ENCODE assay signal across 21 cellular contexts in genomic region chr5:30100148-30100547, GRCh38.
A peak's percentile ranks its signal among the peaks of the same experiment; 100 is the strongest.
DNase-seq lines count a peak whose midpoint lies in the region; ATAC-seq and TF ChIP-seq lines count a peak whose summit lies in the region.
"Had no signal": no experiment of that assay in that cellular context is flagged by ENCODE, and none has a peak within 500 bp of the region (broad histone marks: within the 10 kb centered on the region; RNA-seq: fewer than 3 reads in every experiment).

No MANE protein-coding gene starts in this region.

- H3K4me1 ChIP-seq in neural progenitor cell (peaks cover 6% of the 10 kb centered on the region), ascending aorta (no peaks in the 10 kb centered on the region)

- peaks cover 11% of the 10 kb centered on the region for H3K4me1 Mint-ChIP-seq in neural progenitor cell
- H3K4me1 Mint-ChIP-seq in T-cell, result no peaks in the 10 kb centered on the region
- H3K4me1 Mint-ChIP-seq in stimulated activated naive B cell treated with anti-CD40 and anti-IgM and Interleukin-4, amounts not matched to agents 10 μg/mL and 1 μg/mL and 100 μg/mL, for 72 hours, result no peaks in the 10 kb centered on the region
- H3K4me1 Mint-ChIP-seq: activated naive CD4-positive, alpha-beta T cell treated with anti-CD3 and anti-CD28 coated beads, Interleukin-2, amount 50 U/mL, for 24 hours; CD4-positive, alpha-beta memory T cell; T-helper 17 cell had no signal

- DNase-seq in DMS53 (lab: John Stamatoyannopoulos, UW) (peak; percentile 53), NCI-H146 treated with DMSO at 0.1 percent for 48 hours (lab: John Stamatoyannopoulos, UW; ENCODE audit: unreplicated experiment) (peak; percentile 33), amniotic epithelial cell (ENCODE audit: low read depth) (peak; percentile 49), neural progenitor cell (ENCODE audit: low spot score) (no peak), T-cell (no peak), ascending aorta (ENCODE audit: low spot score in 2 of 2) (no peak)
- no peak for DNase-seq in stimulated activated naive B cell treated with anti-CD40 and anti-IgM and Interleukin-4, amounts not matched to agents 10 μg/mL and 1 μg/mL and 100 μg/mL, for 72 hours
- DNase-seq: activated CD4-positive, alpha-beta T cell treated with anti-CD3 and anti-CD28 coated beads for 48 hours; CD4-positive, alpha-beta memory T cell; cerebellar nuclear complex; erythroblast; foreskin melanocyte; GF-D8; IMR-90; mucosa of descending colon; NCI-H1436; NCI-H526 treated with DMSO at 0.1 percent for 48 hours; T-helper 17 cell had no signal

- H3K27me3 ChIP-seq in neural progenitor cell (no peaks in the 10 kb centered on the region), ascending aorta (no peaks in the 10 kb centered on the region)

- H3K4me3 ChIP-seq in neural progenitor cell (no peak overlapping the region), ascending aorta (no peak overlapping the region)
- H3K4me3 ChIP-seq: mucosa of descending colon, PC-9 had no signal

- H3K27me3 Mint-ChIP-seq in neural progenitor cell (ENCODE audit: insufficient read depth, low read depth) (no peaks in the 10 kb centered on the region), T-cell (no peaks in the 10 kb centered on the region)
- no peaks in the 10 kb centered on the region for H3K27me3 Mint-ChIP-seq in stimulated activated naive B cell treated with anti-CD40 and anti-IgM and Interleukin-4, amounts not matched to agents 10 μg/mL and 1 μg/mL and 100 μg/mL, for 72 hours
- H3K27me3 Mint-ChIP-seq: activated naive CD4-positive, alpha-beta T cell treated with anti-CD3 and anti-CD28 coated beads, Interleukin-2, amount 50 U/mL, for 24 hours; CD4-positive, alpha-beta memory T cell; progenitor cell of endocrine pancreas; T-helper 17 cell had no signal

- H3K79me2 ChIP-seq in neural progenitor cell (ENCODE audit: low read depth), result no peaks in the 10 kb centered on the region

- POLR2A ChIA-PET in T-cell (lab: Charles Lee), result no interaction called here

- no peaks in the 10 kb centered on the region for H4K20me1 ChIP-seq in neural progenitor cell (ENCODE audit: low read depth)

- H3K9me3 ChIP-seq in neural progenitor cell (ENCODE audit: low read depth) (no peaks in the 10 kb centered on the region), ascending aorta (no peaks in the 10 kb centered on the region)

- no peaks in the 10 kb centered on the region for H3F3A ChIP-seq in neural progenitor cell (ENCODE audit: low read depth)

- no peak overlapping the region for H3K27ac Mint-ChIP-seq in neural progenitor cell
- no peak overlapping the region for H3K27ac Mint-ChIP-seq in T-cell
- no peak overlapping the region for H3K27ac Mint-ChIP-seq in stimulated activated naive B cell treated with anti-CD40 and anti-IgM and Interleukin-4, amounts not matched to agents 10 μg/mL and 1 μg/mL and 100 μg/mL, for 72 hours
- H3K27ac Mint-ChIP-seq: activated naive CD4-positive, alpha-beta T cell treated with anti-CD3 and anti-CD28 coated beads, Interleukin-2, amount 50 U/mL, for 24 hours; CD4-positive, alpha-beta memory T cell; progenitor cell of endocrine pancreas; T-helper 17 cell had no signal

- H3K36me3 Mint-ChIP-seq in neural progenitor cell (no peaks in the 10 kb centered on the region), T-cell (no peaks in the 10 kb centered on the region)
- no peaks in the 10 kb centered on the region for H3K36me3 Mint-ChIP-seq in stimulated activated naive B cell treated with anti-CD40 and anti-IgM and Interleukin-4, amounts not matched to agents 10 μg/mL and 1 μg/mL and 100 μg/mL, for 72 hours
- H3K36me3 Mint-ChIP-seq: activated naive CD4-positive, alpha-beta T cell treated with anti-CD3 and anti-CD28 coated beads, Interleukin-2, amount 50 U/mL, for 24 hours; CD4-positive, alpha-beta memory T cell had no signal

- H3K9me3 Mint-ChIP-seq in neural progenitor cell (no peaks in the 10 kb centered on the region), T-cell (peaks cover 13 to 17% (median 16%) of the 10 kb centered on the region in 3 donors)
- H3K9me3 Mint-ChIP-seq in stimulated activated naive B cell treated with anti-CD40 and anti-IgM and Interleukin-4, amounts not matched to agents 10 μg/mL and 1 μg/mL and 100 μg/mL, for 72 hours, result peaks cover 2 to 3% of the 10 kb centered on the region in 2 donors
- H3K9me3 Mint-ChIP-seq: activated naive CD4-positive, alpha-beta T cell treated with anti-CD3 and anti-CD28 coated beads, Interleukin-2, amount 50 U/mL, for 24 hours had no signal

- no peak for ATAC-seq in T-cell (replicated peaks in 1 of 4)
- ATAC-seq in stimulated activated naive B cell treated with anti-CD40 and anti-IgM and Interleukin-4, amounts not matched to agents 10 μg/mL and 1 μg/mL and 100 μg/mL, for 72 hours (replicated peaks), result no peak
- ATAC-seq: mucosa of descending colon, T-helper 17 cell had no signal

- H3K27ac ChIP-seq in neural progenitor cell, result no peak overlapping the region
- H3K27ac ChIP-seq in ascending aorta, result no peak overlapping the region
- H3K27ac ChIP-seq: PC-9 had no signal

- intact Hi-C loops in ascending aorta (cut with DNase I), result no loop called here

- H3K36me3 ChIP-seq in neural progenitor cell (no peaks in the 10 kb centered on the region), ascending aorta (no peaks in the 10 kb centered on the region)

- no peak overlapping the region for H3K4me3 Mint-ChIP-seq in neural progenitor cell
- no peak overlapping the region for H3K4me3 Mint-ChIP-seq in T-cell
- H3K4me3 Mint-ChIP-seq in stimulated activated naive B cell treated with anti-CD40 and anti-IgM and Interleukin-4, amounts not matched to agents 10 μg/mL and 1 μg/mL and 100 μg/mL, for 72 hours, result no peak overlapping the region
- H3K4me3 Mint-ChIP-seq: activated naive CD4-positive, alpha-beta T cell treated with anti-CD3 and anti-CD28 coated beads, Interleukin-2, amount 50 U/mL, for 24 hours; CD4-positive, alpha-beta memory T cell; T-helper 17 cell had no signal

- no peak overlapping the region for H3K9ac ChIP-seq in neural progenitor cell

- CTCF ChIA-PET in T-cell (lab: Charles Lee), result no interaction called here

- H2AFZ ChIP-seq in neural progenitor cell (replicated peaks), result peak overlapping the region; percentile 35

- no peak overlapping the region for H3K4me2 ChIP-seq in neural progenitor cell
- H3K4me2 ChIP-seq: PC-9 had no signal

- TF ChIP-seq CTCF in neural progenitor cell (IDR thresholded peaks at IDR 0.05) (no peak), ascending aorta (IDR thresholded peaks at IDR 0.05) (no peak)

Comparison
In these comparisons a context has a peak if more than half of its experiments do, and no peak if none do; other contexts are left out.
1. DNase-seq: peak in DMS53 (single experiment), NCI-H146 treated with DMSO at 0.1 percent for 48 hours (single experiment) and amniotic epithelial cell (single experiment); none in neural progenitor cell (single experiment), T-cell (0 of 34), stimulated activated naive B cell treated with anti-CD40 and anti-IgM and Interleukin-4, amounts not matched to agents 10 μg/mL and 1 μg/mL and 100 μg/mL, for 72 hours (single experiment) and ascending aorta (0 of 2).